ENCODE assay signal across 11 cellular contexts in the genomic region with DNA sequence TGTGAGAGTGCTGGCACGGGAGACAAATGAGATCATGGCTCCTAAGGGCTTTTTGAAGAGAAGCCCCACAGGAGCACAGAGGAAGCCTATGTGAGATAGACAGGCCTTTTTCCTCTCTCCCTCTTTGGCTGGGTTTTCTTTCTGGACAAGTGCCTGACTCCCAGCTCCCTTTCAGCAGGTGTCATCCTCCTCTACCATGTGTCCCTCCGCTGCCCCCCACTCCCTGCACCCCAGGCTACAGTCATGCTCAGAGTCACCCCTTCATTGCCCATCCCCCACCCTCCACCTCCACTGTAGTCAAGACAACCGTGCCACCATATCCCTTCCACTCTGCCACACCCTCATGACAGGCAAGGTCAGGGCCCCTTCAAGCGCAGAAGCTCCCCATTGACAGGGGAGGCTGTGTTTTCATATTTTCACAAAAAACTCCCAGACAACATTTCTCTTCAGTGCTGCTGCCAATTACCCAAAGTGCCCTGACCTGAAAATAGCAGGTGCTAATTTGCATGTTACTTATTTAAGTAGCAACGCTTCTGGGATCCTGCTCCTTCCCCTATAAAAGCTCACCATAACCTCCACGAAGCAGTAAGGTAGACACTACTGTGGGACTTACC.
A peak's percentile ranks its signal among the peaks of the same experiment; 100 is the strongest.
DNase-seq lines count a peak whose midpoint lies in the region; ATAC-seq and TF ChIP-seq lines count a peak whose summit lies in the region.
"Had no signal": no experiment of that assay in that cellular context is flagged by ENCODE, and none has a peak within 500 bp of the region (broad histone marks: within the 10 kb centered on the region; RNA-seq: fewer than 3 reads in every experiment).

No MANE protein-coding gene starts in this region.

- H3K4me3 ChIP-seq in right atrium auricular region: no peak overlapping the region

- H3K27ac Mint-ChIP-seq in neural crest cell (ENCODE audit: unreplicated experiment): no peak overlapping the region
- no peak overlapping the region for H3K27ac Mint-ChIP-seq in activated CD8-positive, alpha-beta T cell treated with anti-CD3 and anti-CD28 coated beads for 36 hours
- H3K27ac Mint-ChIP-seq in natural killer cell treated with Interleukin-12 subunit alpha and Interleukin-12 subunit beta and Interleukin-15 and Interleukin-18, amount 100 ng/mL, for 72 hours: no peak overlapping the region

- no peaks in the 10 kb centered on the region for H3K9me3 ChIP-seq in right atrium auricular region

- POLR2A ChIA-PET in activated CD8-positive, alpha-beta T cell treated with anti-CD3 and anti-CD28 coated beads for 36 hours (lab: Charles Lee): no interaction called here

- TF ChIP-seq CTCF in right atrium auricular region (IDR thresholded peaks at IDR 0.05): no peak
- no peak for TF ChIP-seq CTCF in neural crest cell (conservative IDR thresholded peaks at IDR 0.05)
- no peak for TF ChIP-seq CTCF in activated CD8-positive, alpha-beta T cell treated with anti-CD3 and anti-CD28 coated beads for 36 hours (IDR thresholded peaks at IDR 0.05)

- peaks cover 21% of the 10 kb centered on the region for H3K27me3 Mint-ChIP-seq in neural crest cell (ENCODE audit: low read depth)
- peaks cover 19% of the 10 kb centered on the region for H3K27me3 Mint-ChIP-seq in activated CD8-positive, alpha-beta T cell treated with anti-CD3 and anti-CD28 coated beads for 36 hours
- H3K27me3 Mint-ChIP-seq in natural killer cell treated with Interleukin-12 subunit alpha and Interleukin-12 subunit beta and Interleukin-15 and Interleukin-18, amount 100 ng/mL, for 72 hours: peaks cover 25 to 33% of the 10 kb centered on the region in 2 donors

- CTCF ChIA-PET in activated CD8-positive, alpha-beta T cell treated with anti-CD3 and anti-CD28 coated beads for 36 hours (lab: Charles Lee): interaction anchor here (1.4 to 2.4 kb wide), 4 partner anchors 27 to 177 kb away, joined by 3 to 10 read pairs (median 7); no protein-coding TSS in a partner anchor

- peaks cover 0 to 78% of the 10 kb centered on the region in 2 donors for H3K4me1 ChIP-seq in right atrium auricular region

- no peaks in the 10 kb centered on the region for H3K27me3 ChIP-seq in right atrium auricular region

- no peak for ATAC-seq in Right ventricle myocardium superior (ENCODE audit: poor library complexity)
- no peak for ATAC-seq in activated CD8-positive, alpha-beta T cell treated with anti-CD3 and anti-CD28 coated beads for 36 hours
- no peak for ATAC-seq in left colon
- no peak for ATAC-seq in natural killer cell treated with Interleukin-12 subunit alpha and Interleukin-12 subunit beta and Interleukin-15 and Interleukin-18, amount 100 ng/mL, for 72 hours

- H3K4me3 Mint-ChIP-seq in neural crest cell: peak overlapping the region; percentile 98
- H3K4me3 Mint-ChIP-seq in activated CD8-positive, alpha-beta T cell treated with anti-CD3 and anti-CD28 coated beads for 36 hours: no peak overlapping the region
- H3K4me3 Mint-ChIP-seq in natural killer cell treated with Interleukin-12 subunit alpha and Interleukin-12 subunit beta and Interleukin-15 and Interleukin-18, amount 100 ng/mL, for 72 hours: no peak overlapping the region

- peaks cover 78% of the 10 kb centered on the region for H3K4me1 Mint-ChIP-seq in neural crest cell
- peaks cover 9% of the 10 kb centered on the region for H3K4me1 Mint-ChIP-seq in activated CD8-positive, alpha-beta T cell treated with anti-CD3 and anti-CD28 coated beads for 36 hours (ENCODE audit: low read depth)
- H3K4me1 Mint-ChIP-seq in natural killer cell treated with Interleukin-12 subunit alpha and Interleukin-12 subunit beta and Interleukin-15 and Interleukin-18, amount 100 ng/mL, for 72 hours (ENCODE audit: low read depth in 2 of 2): peaks cover 0 to 7% of the 10 kb centered on the region in 2 donors

- H3K27ac ChIP-seq in right atrium auricular region (peak overlapping the region; percentile 78 to 81), cingulate gyrus (ENCODE audit: low read depth, low read length) (peak overlapping the region; percentile 92)

- H3K9me3 Mint-ChIP-seq in neural crest cell: no peaks in the 10 kb centered on the region
- no peaks in the 10 kb centered on the region for H3K9me3 Mint-ChIP-seq in activated CD8-positive, alpha-beta T cell treated with anti-CD3 and anti-CD28 coated beads for 36 hours
- no peaks in the 10 kb centered on the region for H3K9me3 Mint-ChIP-seq in natural killer cell treated with Interleukin-12 subunit alpha and Interleukin-12 subunit beta and Interleukin-15 and Interleukin-18, amount 100 ng/mL, for 72 hours

- intact Hi-C loops in Right ventricle myocardium superior (cut with DNase I): no loop called here
- intact Hi-C loops in activated CD8-positive, alpha-beta T cell treated with anti-CD3 and anti-CD28 coated beads for 36 hours (cut with micrococcal nuclease): no loop called here
- intact Hi-C loops in left colon (cut with DNase I, micrococcal nuclease): no loop called here

- no peaks in the 10 kb centered on the region for H3K36me3 Mint-ChIP-seq in neural crest cell (ENCODE audit: low read depth)
- no peaks in the 10 kb centered on the region for H3K36me3 Mint-ChIP-seq in activated CD8-positive, alpha-beta T cell treated with anti-CD3 and anti-CD28 coated beads for 36 hours (ENCODE audit: low read depth)
- H3K36me3 Mint-ChIP-seq in natural killer cell treated with Interleukin-12 subunit alpha and Interleukin-12 subunit beta and Interleukin-15 and Interleukin-18, amount 100 ng/mL, for 72 hours: no peaks in the 10 kb centered on the region

- DNase-seq in right atrium auricular region (ENCODE audit: low spot score) (no peak), Right ventricle myocardium superior (no peak), neural crest cell (ENCODE audit: low read depth, low spot score) (no peak), amygdala (lab: John Stamatoyannopoulos, UW) (no peak), left colon (no peak)
- DNase-seq in activated CD8-positive, alpha-beta T cell treated with anti-CD3 and anti-CD28 coated beads for 36 hours: no peak
- no peak for DNase-seq in natural killer cell treated with Interleukin-12 subunit alpha and Interleukin-12 subunit beta and Interleukin-15 and Interleukin-18, amount 100 ng/mL, for 72 hours (ENCODE audit: low spot score)
- DNase-seq: DMS79 treated with DMSO at 0.1 percent for 48 hours, NCI-H1436, NCI-H524 treated with DMSO at 0.1 percent for 48 hours had no signal

- no peaks in the 10 kb centered on the region for H3K36me3 ChIP-seq in right atrium auricular region
